ENCODE assay signal across 1 cellular context in genomic region chr19:8513687-8514504, GRCh38.
TF ChIP-seq lines count a peak whose summit lies in the region.

TSS of gene ZNF414 (minus strand) at chr19:8514167. CDS start at chr19:8514046, 121 bp downstream.

TF ChIP-seq in HepG2, 621 proteins besides CTCF, POLR2A, EP300 and RAD21 (continued from another document and continues in another):
- TF ChIP-seq, protein P1, sequence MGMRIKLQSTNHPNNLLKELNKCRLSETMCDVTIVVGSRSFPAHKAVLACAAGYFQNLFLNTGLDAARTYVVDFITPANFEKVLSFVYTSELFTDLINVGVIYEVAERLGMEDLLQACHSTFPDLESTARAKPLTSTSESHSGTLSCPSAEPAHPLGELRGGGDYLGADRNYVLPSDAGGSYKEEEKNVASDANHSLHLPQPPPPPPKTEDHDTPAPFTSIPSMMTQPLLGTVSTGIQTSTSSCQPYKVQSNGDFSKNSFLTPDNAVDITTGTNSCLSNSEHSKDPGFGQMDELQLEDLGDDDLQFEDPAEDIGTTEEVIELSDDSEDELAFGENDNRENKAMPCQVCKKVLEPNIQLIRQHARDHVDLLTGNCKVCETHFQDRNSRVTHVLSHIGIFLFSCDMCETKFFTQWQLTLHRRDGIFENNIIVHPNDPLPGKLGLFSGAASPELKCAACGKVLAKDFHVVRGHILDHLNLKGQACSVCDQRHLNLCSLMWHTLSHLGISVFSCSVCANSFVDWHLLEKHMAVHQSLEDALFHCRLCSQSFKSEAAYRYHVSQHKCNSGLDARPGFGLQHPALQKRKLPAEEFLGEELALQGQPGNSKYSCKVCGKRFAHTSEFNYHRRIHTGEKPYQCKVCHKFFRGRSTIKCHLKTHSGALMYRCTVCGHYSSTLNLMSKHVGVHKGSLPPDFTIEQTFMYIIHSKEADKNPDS (CRISPR knock-in tag; IDR thresholded peaks at IDR 0.05) = no peak
- TF ChIP-seq, protein P2, sequence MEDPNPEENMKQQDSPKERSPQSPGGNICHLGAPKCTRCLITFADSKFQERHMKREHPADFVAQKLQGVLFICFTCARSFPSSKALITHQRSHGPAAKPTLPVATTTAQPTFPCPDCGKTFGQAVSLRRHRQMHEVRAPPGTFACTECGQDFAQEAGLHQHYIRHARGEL (CRISPR knock-in tag; IDR thresholded peaks at IDR 0.05) = no peak
- TF ChIP-seq POGZ (CRISPR knock-in tag; IDR thresholded peaks at IDR 0.05) = peak; percentile 22; the same call in 1 of the 2 replicates
- TF ChIP-seq ZNF260 (CRISPR knock-in tag; IDR thresholded peaks at IDR 0.05; ENCODE audit: borderline replicate concordance, low read depth) = no peak
- no peak for TF ChIP-seq ZNF264 (CRISPR knock-in tag; IDR thresholded peaks at IDR 0.05)
- TF ChIP-seq, protein P3, sequence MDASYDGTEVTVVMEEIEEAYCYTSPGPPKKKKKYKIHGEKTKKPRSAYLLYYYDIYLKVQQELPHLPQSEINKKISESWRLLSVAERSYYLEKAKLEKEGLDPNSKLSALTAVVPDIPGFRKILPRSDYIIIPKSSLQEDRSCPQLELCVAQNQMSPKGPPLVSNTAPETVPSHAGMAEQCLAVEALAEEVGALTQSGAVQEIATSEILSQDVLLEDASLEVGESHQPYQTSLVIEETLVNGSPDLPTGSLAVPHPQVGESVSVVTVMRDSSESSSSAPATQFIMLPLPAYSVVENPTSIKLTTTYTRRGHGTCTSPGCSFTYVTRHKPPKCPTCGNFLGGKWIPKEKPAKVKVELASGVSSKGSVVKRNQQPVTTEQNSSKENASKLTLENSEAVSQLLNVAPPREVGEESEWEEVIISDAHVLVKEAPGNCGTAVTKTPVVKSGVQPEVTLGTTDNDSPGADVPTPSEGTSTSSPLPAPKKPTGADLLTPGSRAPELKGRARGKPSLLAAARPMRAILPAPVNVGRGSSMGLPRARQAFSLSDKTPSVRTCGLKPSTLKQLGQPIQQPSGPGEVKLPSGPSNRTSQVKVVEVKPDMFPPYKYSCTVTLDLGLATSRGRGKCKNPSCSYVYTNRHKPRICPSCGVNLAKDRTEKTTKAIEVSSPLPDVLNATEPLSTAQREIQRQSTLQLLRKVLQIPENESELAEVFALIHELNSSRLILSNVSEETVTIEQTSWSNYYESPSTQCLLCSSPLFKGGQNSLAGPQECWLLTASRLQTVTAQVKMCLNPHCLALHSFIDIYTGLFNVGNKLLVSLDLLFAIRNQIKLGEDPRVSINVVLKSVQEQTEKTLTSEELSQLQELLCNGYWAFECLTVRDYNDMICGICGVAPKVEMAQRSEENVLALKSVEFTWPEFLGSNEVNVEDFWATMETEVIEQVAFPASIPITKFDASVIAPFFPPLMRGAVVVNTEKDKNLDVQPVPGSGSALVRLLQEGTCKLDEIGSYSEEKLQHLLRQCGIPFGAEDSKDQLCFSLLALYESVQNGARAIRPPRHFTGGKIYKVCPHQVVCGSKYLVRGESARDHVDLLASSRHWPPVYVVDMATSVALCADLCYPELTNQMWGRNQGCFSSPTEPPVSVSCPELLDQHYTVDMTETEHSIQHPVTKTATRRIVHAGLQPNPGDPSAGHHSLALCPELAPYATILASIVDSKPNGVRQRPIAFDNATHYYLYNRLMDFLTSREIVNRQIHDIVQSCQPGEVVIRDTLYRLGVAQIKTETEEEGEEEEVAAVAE (CRISPR knock-in tag; IDR thresholded peaks at IDR 0.05; ENCODE audit: borderline replicate concordance) = no peak
- TF ChIP-seq ZNF367 (CRISPR knock-in tag; IDR thresholded peaks at IDR 0.05; ENCODE audit: borderline replicate concordance) = 0 out of 2 replicates have a peak, but pooled peaks have one; percentile 56
- TF ChIP-seq ZNF761 (CRISPR knock-in tag; conservative IDR thresholded peaks at IDR 0.05) = 0 out of 2 replicates have a peak, but pooled peaks have one; percentile 54
- no peak for TF ChIP-seq ZNF253 (CRISPR knock-in tag; IDR thresholded peaks at IDR 0.05; ENCODE audit: borderline replicate concordance)
- TF ChIP-seq ZNF563 (CRISPR knock-in tag; IDR thresholded peaks at IDR 0.05) = peak; percentile 22; the same call in 1 of the 2 replicates
- no peak for TF ChIP-seq HDAC2 (CRISPR knock-in tag; IDR thresholded peaks at IDR 0.05)
- TF ChIP-seq RXRB (CRISPR knock-in tag; IDR thresholded peaks at IDR 0.05; ENCODE audit: borderline replicate concordance) = no peak
- no peak for TF ChIP-seq KLF11 (CRISPR knock-in tag; IDR thresholded peaks at IDR 0.05)
- TF ChIP-seq KMT2B (CRISPR knock-in tag; IDR thresholded peaks at IDR 0.05) = no peak
- no peak for TF ChIP-seq REXO4 (CRISPR knock-in tag; IDR thresholded peaks at IDR 0.05; ENCODE audit: borderline replicate concordance)
- no peak for TF ChIP-seq JDP2 (CRISPR knock-in tag; IDR thresholded peaks at IDR 0.05; ENCODE audit: borderline replicate concordance)
- no peak for TF ChIP-seq RFXANK (CRISPR knock-in tag; IDR thresholded peaks at IDR 0.05)
- TF ChIP-seq ZNF841 (CRISPR knock-in tag; IDR thresholded peaks at IDR 0.05; ENCODE audit: borderline replicate concordance) = no peak
- TF ChIP-seq, protein P4, sequence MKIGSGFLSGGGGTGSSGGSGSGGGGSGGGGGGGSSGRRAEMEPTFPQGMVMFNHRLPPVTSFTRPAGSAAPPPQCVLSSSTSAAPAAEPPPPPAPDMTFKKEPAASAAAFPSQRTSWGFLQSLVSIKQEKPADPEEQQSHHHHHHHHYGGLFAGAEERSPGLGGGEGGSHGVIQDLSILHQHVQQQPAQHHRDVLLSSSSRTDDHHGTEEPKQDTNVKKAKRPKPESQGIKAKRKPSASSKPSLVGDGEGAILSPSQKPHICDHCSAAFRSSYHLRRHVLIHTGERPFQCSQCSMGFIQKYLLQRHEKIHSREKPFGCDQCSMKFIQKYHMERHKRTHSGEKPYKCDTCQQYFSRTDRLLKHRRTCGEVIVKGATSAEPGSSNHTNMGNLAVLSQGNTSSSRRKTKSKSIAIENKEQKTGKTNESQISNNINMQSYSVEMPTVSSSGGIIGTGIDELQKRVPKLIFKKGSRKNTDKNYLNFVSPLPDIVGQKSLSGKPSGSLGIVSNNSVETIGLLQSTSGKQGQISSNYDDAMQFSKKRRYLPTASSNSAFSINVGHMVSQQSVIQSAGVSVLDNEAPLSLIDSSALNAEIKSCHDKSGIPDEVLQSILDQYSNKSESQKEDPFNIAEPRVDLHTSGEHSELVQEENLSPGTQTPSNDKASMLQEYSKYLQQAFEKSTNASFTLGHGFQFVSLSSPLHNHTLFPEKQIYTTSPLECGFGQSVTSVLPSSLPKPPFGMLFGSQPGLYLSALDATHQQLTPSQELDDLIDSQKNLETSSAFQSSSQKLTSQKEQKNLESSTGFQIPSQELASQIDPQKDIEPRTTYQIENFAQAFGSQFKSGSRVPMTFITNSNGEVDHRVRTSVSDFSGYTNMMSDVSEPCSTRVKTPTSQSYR (CRISPR knock-in tag; IDR thresholded peaks at IDR 0.05; ENCODE audit: borderline replicate concordance) = peak; percentile 59; the same call in 1 of the 2 replicates
- TF ChIP-seq TRIM24 (CRISPR knock-in tag; IDR thresholded peaks at IDR 0.05) = no peak
- peak; percentile 63; the same call in 1 of the 2 replicates for TF ChIP-seq HOXD1 (CRISPR knock-in tag; IDR thresholded peaks at IDR 0.05)
- TF ChIP-seq CREM (IDR thresholded peaks at IDR 0.05) = peak; percentile 44; the same call in 1 of the 2 replicates
- no peak for TF ChIP-seq CREM (CRISPR knock-in tag; IDR thresholded peaks at IDR 0.05)
- TF ChIP-seq E2F5 (CRISPR knock-in tag; conservative IDR thresholded peaks at IDR 0.05) = no peak
- peak; percentile 64; the same call in 1 of the 2 replicates for TF ChIP-seq SIN3A (IDR thresholded peaks at IDR 0.05; ENCODE audit: borderline replicate concordance, low read depth, low read length)
- TF ChIP-seq REL (CRISPR knock-in tag; conservative IDR thresholded peaks at IDR 0.05) = no peak
- peak; percentile 12 for TF ChIP-seq MXI1 (IDR thresholded peaks at IDR 0.05; ENCODE audit: borderline replicate concordance, low read depth, low read length)
- TF ChIP-seq, protein P5, sequence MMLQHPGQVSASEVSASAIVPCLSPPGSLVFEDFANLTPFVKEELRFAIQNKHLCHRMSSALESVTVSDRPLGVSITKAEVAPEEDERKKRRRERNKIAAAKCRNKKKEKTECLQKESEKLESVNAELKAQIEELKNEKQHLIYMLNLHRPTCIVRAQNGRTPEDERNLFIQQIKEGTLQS (CRISPR knock-in tag; IDR thresholded peaks at IDR 0.05) = no peak
- no peak for TF ChIP-seq MATR3 (CRISPR knock-in tag; IDR thresholded peaks at IDR 0.05)
- TF ChIP-seq ZBTB34 (CRISPR knock-in tag; IDR thresholded peaks at IDR 0.05) = no peak
- TF ChIP-seq SRSF9 (IDR thresholded peaks at IDR 0.05; ENCODE audit: borderline replicate concordance, insufficient read depth, low read depth, low read length, poor library complexity, severe bottlenecking) = no peak
- TF ChIP-seq WIZ (CRISPR knock-in tag; IDR thresholded peaks at IDR 0.05) = 0 out of 2 replicates have a peak, but pooled peaks have one; percentile 43
- TF ChIP-seq, protein P6, sequence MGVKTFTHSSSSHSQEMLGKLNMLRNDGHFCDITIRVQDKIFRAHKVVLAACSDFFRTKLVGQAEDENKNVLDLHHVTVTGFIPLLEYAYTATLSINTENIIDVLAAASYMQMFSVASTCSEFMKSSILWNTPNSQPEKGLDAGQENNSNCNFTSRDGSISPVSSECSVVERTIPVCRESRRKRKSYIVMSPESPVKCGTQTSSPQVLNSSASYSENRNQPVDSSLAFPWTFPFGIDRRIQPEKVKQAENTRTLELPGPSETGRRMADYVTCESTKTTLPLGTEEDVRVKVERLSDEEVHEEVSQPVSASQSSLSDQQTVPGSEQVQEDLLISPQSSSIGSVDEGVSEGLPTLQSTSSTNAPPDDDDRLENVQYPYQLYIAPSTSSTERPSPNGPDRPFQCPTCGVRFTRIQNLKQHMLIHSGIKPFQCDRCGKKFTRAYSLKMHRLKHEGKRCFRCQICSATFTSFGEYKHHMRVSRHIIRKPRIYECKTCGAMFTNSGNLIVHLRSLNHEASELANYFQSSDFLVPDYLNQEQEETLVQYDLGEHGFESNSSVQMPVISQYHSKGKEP (CRISPR knock-in tag; IDR thresholded peaks at IDR 0.05) = no peak
- TF ChIP-seq CBX2 (IDR thresholded peaks at IDR 0.05; ENCODE audit: low read depth, low read length) = no peak
- TF ChIP-seq CBX2 (CRISPR knock-in tag; IDR thresholded peaks at IDR 0.05; ENCODE audit: low read depth) = peak; percentile 64; the same call in 1 of the 2 replicates
- TF ChIP-seq TARDBP (CRISPR knock-in tag; IDR thresholded peaks at IDR 0.05) = peak; percentile 77; the same call in 1 of the 2 replicates
- TF ChIP-seq, protein P7, sequence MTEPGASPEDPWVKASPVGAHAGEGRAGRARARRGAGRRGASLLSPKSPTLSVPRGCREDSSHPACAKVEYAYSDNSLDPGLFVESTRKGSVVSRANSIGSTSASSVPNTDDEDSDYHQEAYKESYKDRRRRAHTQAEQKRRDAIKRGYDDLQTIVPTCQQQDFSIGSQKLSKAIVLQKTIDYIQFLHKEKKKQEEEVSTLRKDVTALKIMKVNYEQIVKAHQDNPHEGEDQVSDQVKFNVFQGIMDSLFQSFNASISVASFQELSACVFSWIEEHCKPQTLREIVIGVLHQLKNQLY (CRISPR knock-in tag; IDR thresholded peaks at IDR 0.05) = no peak
- no peak for TF ChIP-seq MXD1 (CRISPR knock-in tag; IDR thresholded peaks at IDR 0.05)
- peak; percentile 47; the same call in 1 of the 2 replicates for TF ChIP-seq JUND (CRISPR knock-in tag; IDR thresholded peaks at IDR 0.05)
- no peak for TF ChIP-seq BRD4 (CRISPR knock-in tag; IDR thresholded peaks at IDR 0.05)
- peak; percentile 38 for TF ChIP-seq HNRNPK (IDR thresholded peaks at IDR 0.05; ENCODE audit: low read depth, low read length, poor library complexity, severe bottlenecking)
- 0 out of 2 replicates have a peak, but pooled peaks have one; percentile 55 for TF ChIP-seq ZNF276 (CRISPR knock-in tag; IDR thresholded peaks at IDR 0.05; ENCODE audit: low read depth)
- TF ChIP-seq RORA (CRISPR knock-in tag; IDR thresholded peaks at IDR 0.05) = no peak
- TF ChIP-seq MAFF (IDR thresholded peaks at IDR 0.05; ENCODE audit: low read depth, low read length) = no peak
- no peak for TF ChIP-seq SOX13 (IDR thresholded peaks at IDR 0.05)
- TF ChIP-seq SOX13 (CRISPR knock-in tag; conservative IDR thresholded peaks at IDR 0.05 in 1 of 2, IDR thresholded peaks at IDR 0.05 in 1 of 2) = no peak; a peak in 1 of 4 replicates
- TF ChIP-seq ZNF772 (CRISPR knock-in tag; IDR thresholded peaks at IDR 0.05) = no peak
- TF ChIP-seq ISX (CRISPR knock-in tag; conservative IDR thresholded peaks at IDR 0.05) = no peak
